Comparison of ENCODE assay signal across 1 cellular context in the genomic region with DNA sequence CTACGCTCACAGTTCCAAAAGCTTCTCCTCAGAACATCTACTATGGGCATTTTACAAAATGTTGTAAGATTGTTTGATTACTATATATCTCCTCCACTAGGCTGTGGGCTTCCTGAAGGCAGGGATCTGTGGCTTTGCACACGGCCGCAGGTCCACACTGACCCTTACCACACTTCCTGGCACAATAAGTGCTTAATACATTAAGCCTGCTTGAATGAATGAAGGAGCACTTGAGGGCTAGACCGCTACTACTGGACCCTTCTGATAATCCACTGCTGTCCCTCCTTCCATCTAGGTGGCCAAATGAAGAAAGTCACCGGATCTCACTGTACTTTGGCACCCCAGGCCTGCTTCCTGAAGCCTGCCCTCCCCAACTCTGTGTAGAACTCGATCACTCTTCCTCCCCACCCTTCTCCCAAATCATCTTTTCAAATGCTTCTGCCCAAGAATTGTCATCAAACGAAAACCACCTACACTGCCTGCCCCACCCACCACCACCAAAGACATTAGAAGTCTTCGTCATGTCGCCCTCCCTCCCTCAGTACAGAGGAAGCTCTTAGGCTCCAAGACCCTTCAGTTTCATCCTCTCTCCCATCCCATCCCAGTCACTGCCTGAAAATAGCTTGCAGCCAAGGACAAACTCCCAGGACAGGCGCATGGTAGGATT.
TF ChIP-seq lines count a peak whose summit lies in the region.

No MANE protein-coding gene starts in this region.

TF ChIP-seq in HepG2, 621 proteins besides CTCF, POLR2A, EP300 and RAD21:
- TF ChIP-seq ZSCAN12 (CRISPR knock-in tag; IDR thresholded peaks at IDR 0.05) (no peak), YEATS2 (CRISPR knock-in tag; IDR thresholded peaks at IDR 0.05; ENCODE audit: borderline replicate concordance) (0 out of 2 replicates have a peak, but pooled peaks have one; percentile 20)
